Comparison of ENCODE assay signal across 17 cellular contexts in the genomic region with DNA sequence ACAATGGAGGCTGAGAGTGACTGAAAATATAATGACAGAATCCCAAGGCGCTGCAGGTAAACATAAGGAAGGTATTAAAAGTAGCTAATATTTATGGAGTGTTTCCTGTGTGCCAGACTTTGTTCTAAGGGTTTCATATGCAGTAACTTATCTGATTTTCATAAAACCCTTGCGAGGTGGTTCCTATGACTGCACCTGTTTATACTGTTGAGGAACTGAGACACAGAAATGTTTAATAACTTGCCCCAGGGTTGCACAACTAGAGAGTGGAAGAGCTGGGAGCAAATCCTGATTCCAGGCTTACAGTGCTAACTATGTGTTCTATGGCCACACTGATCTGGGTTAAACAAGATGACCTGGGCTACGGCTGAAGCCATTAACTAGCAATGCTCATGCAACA. TPM values are rescaled to one million over a fixed set of nuclear protein-coding genes. Genes with fewer than 3 reads are reported as not detected.
A peak's percentile ranks its signal among the peaks of the same experiment; 100 is the strongest.
DNase-seq lines count a peak whose midpoint lies in the region; ATAC-seq and TF ChIP-seq lines count a peak whose summit lies in the region.
"Had no signal": no experiment of that assay in that cellular context is flagged by ENCODE, and none has a peak within 500 bp of the region (broad histone marks: within the 10 kb centered on the region; RNA-seq: fewer than 3 reads in every experiment).

No MANE protein-coding gene starts in this region.

- H3K9me2 ChIP-seq in DOHH2 (replicated peaks; ENCODE audit: control insufficient read depth, low read length) = no peaks in the 10 kb centered on the region

- no peaks in the 10 kb centered on the region; the same call in 1 of the 2 replicates for H3F3A ChIP-seq in DOHH2 (ENCODE audit: control insufficient read depth, insufficient read depth)

- H3K36me3 ChIP-seq in DOHH2 (ENCODE audit: control insufficient read depth, low read length) (peaks cover 36% of the 10 kb centered on the region), esophagus squamous epithelium (peaks cover 3 to 50% (median 10%) of the 10 kb centered on the region in 3 donors)

- no peaks in the 10 kb centered on the region for H4K20me1 ChIP-seq in DOHH2 (ENCODE audit: control insufficient read depth, insufficient read depth, low read depth, low read length)

- CTCF ChIA-PET in activated CD4-positive, alpha-beta memory T cell treated with anti-CD3 and anti-CD28 coated beads for 36 hours (lab: Charles Lee) = interaction anchor here (1.5 kb wide), 1 partner anchor 150 kb away, joined by 4 read pairs; no protein-coding TSS in a partner anchor

- intact Hi-C loops in activated CD4-positive, alpha-beta memory T cell treated with anti-CD3 and anti-CD28 coated beads for 36 hours (cut with micrococcal nuclease) = no loop called here
- intact Hi-C loops in esophagus squamous epithelium (cut with DNase I) = no loop called here

- 78 to 90% methylated on average over 3 of the region's 3 CpGs for WGBS in esophagus squamous epithelium, 2 donors

- no peak for DNase-seq in activated CD4-positive, alpha-beta memory T cell treated with anti-CD3 and anti-CD28 coated beads for 36 hours
- DNase-seq in natural killer cell treated with Interleukin-12 subunit alpha and Interleukin-12 subunit beta and Interleukin-15 and Interleukin-18, amount 100 ng/mL, for 72 hours (ENCODE audit: low spot score) = no peak
- DNase-seq in glomerular visceral epithelial cell (ENCODE audit: extremely low spot score) = no peak
- DNase-seq in GM10266 (ENCODE audit: extremely low spot score) = no peak
- no peak for DNase-seq in esophagus squamous epithelium (lab: John Stamatoyannopoulos, UW)
- DNase-seq: activated CD4-positive, alpha-beta T cell treated with anti-CD3 and anti-CD28 coated beads for 1 hour; cerebellar nuclear complex; GOT3; hypothalamus; left ventricle myocardium inferior; MG63; NK-92 treated with Interleukin-12 subunit alpha and Interleukin-12 subunit beta, amount 100 ng/mL, for 24 hours; right lobe of liver had no signal

- H3K4me3 ChIP-seq in DOHH2 (ENCODE audit: low read length) (peak overlapping the region; percentile 74), esophagus squamous epithelium (no peak overlapping the region)
- H3K4me3 ChIP-seq: MG63, right lobe of liver had no signal

- H3K79me2 ChIP-seq in DOHH2 (ENCODE audit: control insufficient read depth, low read length) = peaks cover 8% of the 10 kb centered on the region

- H3K4me1 ChIP-seq in DOHH2 (ENCODE audit: control insufficient read depth, low read length) = peaks cover 56% of the 10 kb centered on the region
- H3K4me1 ChIP-seq in esophagus squamous epithelium = peaks cover 9 to 38% (median 11%) of the 10 kb centered on the region in 3 donors

- H3K27me3 ChIP-seq in DOHH2 (ENCODE audit: control insufficient read depth, low read length) (no peaks in the 10 kb centered on the region), esophagus squamous epithelium (no peaks in the 10 kb centered on the region)
- H3K27me3 ChIP-seq: MG63, right lobe of liver had no signal

- peak overlapping the region; percentile 92 for H3K4me3 Mint-ChIP-seq in activated CD4-positive, alpha-beta memory T cell treated with anti-CD3 and anti-CD28 coated beads for 36 hours
- peak overlapping the region; percentile 99 for H3K4me3 Mint-ChIP-seq in natural killer cell treated with Interleukin-12 subunit alpha and Interleukin-12 subunit beta and Interleukin-15 and Interleukin-18, amount 100 ng/mL, for 72 hours
- H3K4me3 Mint-ChIP-seq: neural crest cell had no signal

- peak; percentile 38 for ATAC-seq in GM18867 (IDR thresholded peaks at IDR 0.05; ENCODE audit: unreplicated experiment)
- ATAC-seq in natural killer cell treated with Interleukin-12 subunit alpha and Interleukin-12 subunit beta and Interleukin-15 and Interleukin-18, amount 100 ng/mL, for 72 hours = no peak
- ATAC-seq: right lobe of liver had no signal

- no peak overlapping the region for H3K27ac Mint-ChIP-seq in activated CD4-positive, alpha-beta memory T cell treated with anti-CD3 and anti-CD28 coated beads for 36 hours
- peak overlapping the region in 1 of 2 donors; percentile 98 for H3K27ac Mint-ChIP-seq in natural killer cell treated with Interleukin-12 subunit alpha and Interleukin-12 subunit beta and Interleukin-15 and Interleukin-18, amount 100 ng/mL, for 72 hours

- no peaks in the 10 kb centered on the region for H3K9me3 Mint-ChIP-seq in activated CD4-positive, alpha-beta memory T cell treated with anti-CD3 and anti-CD28 coated beads for 36 hours
- H3K9me3 Mint-ChIP-seq in natural killer cell treated with Interleukin-12 subunit alpha and Interleukin-12 subunit beta and Interleukin-15 and Interleukin-18, amount 100 ng/mL, for 72 hours = peaks cover 2% of the 10 kb centered on the region
- H3K9me3 Mint-ChIP-seq: neural crest cell had no signal

- H3K27me3 Mint-ChIP-seq in activated CD4-positive, alpha-beta memory T cell treated with anti-CD3 and anti-CD28 coated beads for 36 hours = no peaks in the 10 kb centered on the region
- no peaks in the 10 kb centered on the region for H3K27me3 Mint-ChIP-seq in natural killer cell treated with Interleukin-12 subunit alpha and Interleukin-12 subunit beta and Interleukin-15 and Interleukin-18, amount 100 ng/mL, for 72 hours

- H3K36me3 Mint-ChIP-seq in activated CD4-positive, alpha-beta memory T cell treated with anti-CD3 and anti-CD28 coated beads for 36 hours = peaks cover 60% of the 10 kb centered on the region
- H3K36me3 Mint-ChIP-seq in natural killer cell treated with Interleukin-12 subunit alpha and Interleukin-12 subunit beta and Interleukin-15 and Interleukin-18, amount 100 ng/mL, for 72 hours = peaks cover 47% of the 10 kb centered on the region

- H3K4me2 ChIP-seq in DOHH2 (ENCODE audit: low read length) = peak overlapping the region; percentile 66

- H3K27ac ChIP-seq in DOHH2 (ENCODE audit: low read depth, low read length) (no peak overlapping the region), esophagus squamous epithelium (no peak overlapping the region)
- H3K27ac ChIP-seq: epithelial cell of prostate, left ventricle myocardium inferior, right lobe of liver had no signal

- peaks cover 47% of the 10 kb centered on the region for H3K4me1 Mint-ChIP-seq in activated CD4-positive, alpha-beta memory T cell treated with anti-CD3 and anti-CD28 coated beads for 36 hours (ENCODE audit: low read depth)
- peaks cover 41 to 47% of the 10 kb centered on the region in 2 donors for H3K4me1 Mint-ChIP-seq in natural killer cell treated with Interleukin-12 subunit alpha and Interleukin-12 subunit beta and Interleukin-15 and Interleukin-18, amount 100 ng/mL, for 72 hours (ENCODE audit: low read depth in 2 of 2)

- no peak for TF ChIP-seq POLR2A in esophagus squamous epithelium (IDR thresholded peaks at IDR 0.05)

- TF ChIP-seq CTCF in DOHH2 (IDR thresholded peaks at IDR 0.05; ENCODE audit: low read depth, low read length, poor library complexity, severe bottlenecking) = no peak
- TF ChIP-seq CTCF in GM10266 (IDR thresholded peaks at IDR 0.05; ENCODE audit: control insufficient read depth, insufficient read depth, low read depth, missing control alignments) = no peak
- no peak for TF ChIP-seq CTCF in esophagus squamous epithelium (IDR thresholded peaks at IDR 0.05)

- H3K9me3 ChIP-seq in DOHH2 (ENCODE audit: control insufficient read depth, insufficient read depth, low read length) (no peaks in the 10 kb centered on the region), esophagus squamous epithelium (no peaks in the 10 kb centered on the region)
- H3K9me3 ChIP-seq: left ventricle myocardium inferior, MG63, right lobe of liver had no signal

- POLR2A ChIA-PET in activated CD4-positive, alpha-beta memory T cell treated with anti-CD3 and anti-CD28 coated beads for 36 hours (lab: Charles Lee) = interaction anchor here (0.7 to 0.8 kb wide), 2 partner anchors 109 to 150 kb away, joined by 3 to 5 read pairs; a partner anchor contains a TSS

RNA-seq across cellular contexts. Expression of a gene that starts 2.4 kb away (rescaled TPM):
- total RNA-seq in activated CD4-positive, alpha-beta memory T cell treated with anti-CD3 and anti-CD28 coated beads for 36 hours = 10 to 100 TPM; 91.5 to 94.1 TPM
- total RNA-seq in natural killer cell treated with Interleukin-12 subunit alpha and Interleukin-12 subunit beta and Interleukin-15 and Interleukin-18, amount 100 ng/mL, for 72 hours = 10 to 100 TPM; 71.5 to 85.8 TPM
- total RNA-seq in esophagus squamous epithelium = 10 to 100 TPM in 2 of 4 donors, 1 to 10 TPM in 2; 7.2 to 21.7 (median 13.1) TPM

RNA-seq across cellular contexts. Expression of a gene that starts 8.1 kb away (rescaled TPM):
- 100 to 1,000 TPM; 150 to 151 TPM for total RNA-seq in activated CD4-positive, alpha-beta memory T cell treated with anti-CD3 and anti-CD28 coated beads for 36 hours
- 10 to 100 TPM; 55.3 to 67.9 TPM for total RNA-seq in natural killer cell treated with Interleukin-12 subunit alpha and Interleukin-12 subunit beta and Interleukin-15 and Interleukin-18, amount 100 ng/mL, for 72 hours
- 1 to 10 TPM in 3 of 4 donors, under 1 TPM in 1; 0.92 to 5.3 (median 2.4) TPM for total RNA-seq in esophagus squamous epithelium
- total RNA-seq: neural crest cell had no signal

Comparison
In these comparisons a context has a peak if more than half of its experiments do, and no peak if none do; other contexts are left out.
1. RNA of a gene that starts 8.1 kb away (total RNA-seq): 150 to 151 TPM in activated CD4-positive, alpha-beta memory T cell treated with anti-CD3 and anti-CD28 coated beads for 36 hours and 55.3 to 67.9 TPM in natural killer cell treated with Interleukin-12 subunit alpha and Interleukin-12 subunit beta and Interleukin-15 and Interleukin-18, amount 100 ng/mL, for 72 hours; 0.92 to 5.3 TPM in esophagus squamous epithelium; every median in the first group is over 4 times any median in the second.